Comparison of ENCODE assay signal across 10 cellular contexts in the genomic region with DNA sequence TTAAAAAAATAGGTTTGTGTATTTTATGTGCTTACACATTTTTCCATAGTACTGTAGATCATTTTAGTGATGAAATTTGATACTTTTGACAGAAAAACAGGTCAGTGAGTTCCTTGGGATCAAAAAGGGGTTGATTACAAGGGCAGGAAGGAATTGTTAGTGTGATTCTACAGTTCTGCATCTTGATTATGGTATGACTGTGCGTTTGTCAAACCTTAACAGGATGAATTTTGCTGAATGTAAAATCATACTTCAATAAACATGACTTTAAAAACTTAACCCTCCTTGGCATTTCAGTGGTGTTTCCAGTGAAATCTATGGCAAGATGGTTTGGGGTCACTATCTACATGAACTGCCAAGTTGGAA. TPM values are rescaled to one million over a fixed set of nuclear protein-coding genes. Genes with fewer than 3 reads are reported as not detected.
A peak's percentile ranks its signal among the peaks of the same experiment; 100 is the strongest.
DNase-seq lines count a peak whose midpoint lies in the region; TF ChIP-seq lines count a peak whose summit lies in the region.
"Had no signal": no experiment of that assay in that cellular context is flagged by ENCODE, and none has a peak within 500 bp of the region (broad histone marks: within the 10 kb centered on the region; RNA-seq: fewer than 3 reads in every experiment).

No MANE protein-coding gene starts in this region.

- no peak overlapping the region for H2AFZ ChIP-seq in smooth muscle cell (ENCODE audit: low read depth)

- peak overlapping the region; percentile 7 for H3K4me3 Mint-ChIP-seq in T-helper 2 cell treated with Interferon-gamma antibody and Interleukin-4, amounts not matched to agents 5 μg/mL and 100 μg/mL, for 36 hours

- H3K79me2 ChIP-seq in smooth muscle cell (ENCODE audit: low read depth), result no peaks in the 10 kb centered on the region

- H3K27ac ChIP-seq in SJCRH30 (peak overlapping the region; percentile 8; the same call in 1 of the 2 replicates), coronary artery (peak overlapping the region in 1 of 2 donors; percentile 84), smooth muscle cell (ENCODE audit: low read depth) (peak overlapping the region; percentile 98)
- H3K27ac ChIP-seq in effector memory CD4-positive, alpha-beta T cell (ENCODE audit: insufficient read depth, low read length, poor library complexity, severe bottlenecking), result no peak overlapping the region

- no peaks in the 10 kb centered on the region for H3K9me3 Mint-ChIP-seq in T-helper 2 cell treated with Interferon-gamma antibody and Interleukin-4, amounts not matched to agents 5 μg/mL and 100 μg/mL, for 36 hours

- peak overlapping the region; percentile 64 for H3K4me2 ChIP-seq in smooth muscle cell

- H3K4me3 ChIP-seq in SJCRH30 (no peak overlapping the region), coronary artery (peak overlapping the region; percentile 1), smooth muscle cell (no peak overlapping the region)
- no peak overlapping the region for H3K4me3 ChIP-seq in effector memory CD4-positive, alpha-beta T cell (ENCODE audit: insufficient read depth, low read depth, low read length, poor library complexity, severe bottlenecking)

- no peaks in the 10 kb centered on the region for H3K9me3 ChIP-seq in SJCRH30 (replicated peaks)
- H3K9me3 ChIP-seq in smooth muscle cell (replicated peaks; ENCODE audit: low read depth), result no peaks in the 10 kb centered on the region
- H3K9me3 ChIP-seq in effector memory CD4-positive, alpha-beta T cell (ENCODE audit: control insufficient read depth, low read length), result no peaks in the 10 kb centered on the region

- H3K36me3 ChIP-seq in SJCRH30 (peaks cover 23% of the 10 kb centered on the region), smooth muscle cell (ENCODE audit: low read depth) (no peaks in the 10 kb centered on the region)
- peaks cover 4% of the 10 kb centered on the region for H3K36me3 ChIP-seq in effector memory CD4-positive, alpha-beta T cell (ENCODE audit: control insufficient read depth, insufficient read depth, low read length)

- no peaks in the 10 kb centered on the region for H3K27me3 ChIP-seq in SJCRH30
- H3K27me3 ChIP-seq in smooth muscle cell (ENCODE audit: low read depth), result no peaks in the 10 kb centered on the region
- no peaks in the 10 kb centered on the region for H3K27me3 ChIP-seq in effector memory CD4-positive, alpha-beta T cell (replicated peaks; ENCODE audit: control insufficient read depth, insufficient read depth, low read length, poor library complexity, severe bottlenecking)

- DNase-seq in T-helper 2 cell treated with Interferon-gamma antibody and Interleukin-4, amounts not matched to agents 5 μg/mL and 100 μg/mL, for 36 hours (ENCODE audit: low spot score), result no peak
- DNase-seq in T-helper 2 cell (no peak), SJCRH30 (no peak), coronary artery (ENCODE audit: low spot score) (no peak), smooth muscle cell (lab: John Stamatoyannopoulos, UW; ENCODE audit: unreplicated experiment) (no peak), retina (no peak), ecto neural progenitor cell (ENCODE audit: low spot score) (no peak)
- DNase-seq in effector memory CD4-positive, alpha-beta T cell, result no peak
- DNase-seq: 8988T, NCI-H2107 had no signal

- TF ChIP-seq CTCF in coronary artery (IDR thresholded peaks at IDR 0.05) (no peak), smooth muscle cell (IDR thresholded peaks at IDR 0.05; ENCODE audit: borderline replicate concordance, insufficient read depth, poor library complexity, severe bottlenecking) (no peak)

- H3K36me3 Mint-ChIP-seq in T-helper 2 cell treated with Interferon-gamma antibody and Interleukin-4, amounts not matched to agents 5 μg/mL and 100 μg/mL, for 36 hours (ENCODE audit: low read depth), result peaks cover 48% of the 10 kb centered on the region

- peak overlapping the region; percentile 46 for H3K27ac Mint-ChIP-seq in T-helper 2 cell treated with Interferon-gamma antibody and Interleukin-4, amounts not matched to agents 5 μg/mL and 100 μg/mL, for 36 hours

- H3K4me1 ChIP-seq in SJCRH30, result peaks cover 18% of the 10 kb centered on the region
- peaks cover 18% of the 10 kb centered on the region for H3K4me1 ChIP-seq in smooth muscle cell (ENCODE audit: low read depth)
- H3K4me1 ChIP-seq in effector memory CD4-positive, alpha-beta T cell (ENCODE audit: control insufficient read depth, insufficient read depth, low read length, poor library complexity, severe bottlenecking), result peaks cover 8% of the 10 kb centered on the region

- H4K20me1 ChIP-seq in smooth muscle cell (ENCODE audit: low read depth), result no peaks in the 10 kb centered on the region

- no peaks in the 10 kb centered on the region for H3K27me3 Mint-ChIP-seq in T-helper 2 cell treated with Interferon-gamma antibody and Interleukin-4, amounts not matched to agents 5 μg/mL and 100 μg/mL, for 36 hours (ENCODE audit: low read depth)

- peak overlapping the region; percentile 85 for H3K9ac ChIP-seq in smooth muscle cell (ENCODE audit: low read depth)

- peaks cover 46% of the 10 kb centered on the region for H3F3A ChIP-seq in smooth muscle cell (ENCODE audit: low read depth)

- WGBS in smooth muscle cell (ENCODE audit: low lambda C conversion rate), result 73% methylated on average over 1 of the region's 1 CpG

- H3K4me1 Mint-ChIP-seq in T-helper 2 cell treated with Interferon-gamma antibody and Interleukin-4, amounts not matched to agents 5 μg/mL and 100 μg/mL, for 36 hours (ENCODE audit: low read depth), result peaks cover 29% of the 10 kb centered on the region

RNA-seq across cellular contexts. Expression of a gene that starts 35.6 kb away (rescaled TPM):
- 164 and 165 TPM in 2 replicates for total RNA-seq in SJCRH30 (2014; rRNA removed; shearing (Covaris generic))
- total RNA-seq in smooth muscle cell, result 78.1 and 202 TPM in 2 replicates
- 285 and 293 TPM in 2 replicates for polyA plus RNA-seq in smooth muscle cell
